ENCODE assay signal across 20 cellular contexts in the genomic region with DNA sequence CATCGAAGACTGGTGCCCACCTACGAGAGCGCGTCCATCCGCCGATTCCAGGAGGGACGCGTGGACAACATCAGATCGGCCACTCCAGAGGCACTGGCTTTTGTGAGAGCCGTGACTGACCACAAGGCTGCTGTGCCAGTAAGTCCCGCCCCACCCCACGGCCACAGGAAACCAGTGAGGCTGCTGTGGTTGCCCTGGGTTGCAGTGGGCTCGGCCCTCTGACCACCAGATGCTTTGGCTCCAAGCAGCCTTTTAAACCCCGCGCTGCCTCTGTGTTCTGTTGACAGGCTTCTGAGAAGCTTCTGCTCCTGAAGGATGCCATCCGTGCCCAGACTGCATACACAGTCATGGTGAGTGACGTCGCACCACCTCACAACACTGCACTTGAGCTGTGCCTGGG. TPM values are rescaled to one million over a fixed set of nuclear protein-coding genes. Genes with fewer than 3 reads are reported as not detected.
DNase-seq lines count a peak whose midpoint lies in the region; ATAC-seq and TF ChIP-seq lines count a peak whose summit lies in the region.
"Had no signal": no experiment of that assay in that cellular context is flagged by ENCODE, and none has a peak within 500 bp of the region (broad histone marks: within the 10 kb centered on the region; RNA-seq: fewer than 3 reads in every experiment).

No MANE protein-coding gene starts in this region.

- no peak overlapping the region for H3K4me3 Mint-ChIP-seq in activated CD8-positive, alpha-beta memory T cell treated with anti-CD3 and anti-CD28 coated beads, Interleukin-2, amount 10 ng/mL, durations not matched to agents 7 days and 5 days
- H3K4me3 Mint-ChIP-seq in MCF 10A (ENCODE audit: unreplicated experiment) = no peak overlapping the region
- H3K4me3 Mint-ChIP-seq: IgD-negative memory B cell had no signal

- no peak for ATAC-seq in activated CD8-positive, alpha-beta memory T cell treated with anti-CD3 and anti-CD28 coated beads, Interleukin-2, amount 10 ng/mL, durations not matched to agents 7 days and 5 days

- TF ChIP-seq POLR2A in vagina (IDR thresholded peaks at IDR 0.05) = no peak

- H3K4me1 Mint-ChIP-seq in activated CD8-positive, alpha-beta memory T cell treated with anti-CD3 and anti-CD28 coated beads, Interleukin-2, amount 10 ng/mL, durations not matched to agents 7 days and 5 days = peaks cover 5% of the 10 kb centered on the region
- peaks cover 6% of the 10 kb centered on the region for H3K4me1 Mint-ChIP-seq in MCF 10A (ENCODE audit: insufficient read depth, unreplicated experiment)

- TF ChIP-seq CTCF in vagina (IDR thresholded peaks at IDR 0.05) (no peak), MCF 10A (IDR thresholded peaks at IDR 0.05; ENCODE audit: unreplicated experiment) (no peak)

- H3K36me3 Mint-ChIP-seq in activated CD8-positive, alpha-beta memory T cell treated with anti-CD3 and anti-CD28 coated beads, Interleukin-2, amount 10 ng/mL, durations not matched to agents 7 days and 5 days = no peaks in the 10 kb centered on the region
- no peaks in the 10 kb centered on the region for H3K36me3 Mint-ChIP-seq in MCF 10A (ENCODE audit: insufficient read depth, unreplicated experiment)
- H3K36me3 Mint-ChIP-seq: IgD-negative memory B cell had no signal

- no TSS peak for BruUV-seq in MCF 10A (replicated peaks; lab: Mats Ljungman, UMichigan)

- H3K27ac Mint-ChIP-seq in activated CD8-positive, alpha-beta memory T cell treated with anti-CD3 and anti-CD28 coated beads, Interleukin-2, amount 10 ng/mL, durations not matched to agents 7 days and 5 days = no peak overlapping the region
- H3K27ac Mint-ChIP-seq in MCF 10A (ENCODE audit: low read depth, unreplicated experiment) = no peak overlapping the region
- H3K27ac Mint-ChIP-seq: IgD-negative memory B cell had no signal

- DNase-seq in activated CD8-positive, alpha-beta memory T cell treated with anti-CD3 and anti-CD28 coated beads, Interleukin-2, amount 10 ng/mL, durations not matched to agents 7 days and 5 days = peak; percentile 35
- DNase-seq in activated CD8-positive, alpha-beta memory T cell treated with anti-CD3 and anti-CD28 coated beads, Interleukin-2, amount 50 U/mL, for 48 hours = no peak
- peak; percentile 34 for DNase-seq in ecto neural progenitor cell (ENCODE audit: low spot score)
- DNase-seq in mesenteric fat pad (ENCODE audit: low spot score) = peak; percentile 76
- peak; percentile 85 to 89 for DNase-seq in vagina (ENCODE audit: extremely low spot score in 2 of 2)
- DNase-seq in activated naive CD4-positive, alpha-beta T cell treated with anti-CD3 and anti-CD28 coated beads, Interleukin-2, amount 50 U/mL, for 16 hours = no peak
- no peak for DNase-seq in MCF 10A (ENCODE audit: unreplicated experiment)
- DNase-seq in activated naive CD4-positive, alpha-beta T cell treated with Interleukin-2 at 50 U/mL for 16 hours = no peak
- DNase-seq: ACHN, C1 segment of cervical spinal cord, DMS53, GDM1, NCI-H187, NCI-H446 treated with DMSO at 0.1 percent for 48 hours, NCI-H526 treated with DMSO at 0.1 percent for 48 hours, Right ventricle myocardium superior had no signal

- no peaks in the 10 kb centered on the region for H3K27me3 ChIP-seq in vagina

- POLR2A ChIA-PET in MCF 10A (lab: Yijun Ruan, JAX) = no interaction called here

- no peak overlapping the region for H3K27ac ChIP-seq in vagina
- H3K27ac ChIP-seq: 22Rv1 had no signal

- CTCF ChIA-PET in activated CD8-positive, alpha-beta memory T cell treated with anti-CD3 and anti-CD28 coated beads, Interleukin-2, amount 10 ng/mL, durations not matched to agents 7 days and 5 days (lab: Charles Lee) = no interaction called here
- CTCF ChIA-PET in MCF 10A (lab: Yijun Ruan, JAX) = no interaction called here

- intact Hi-C loops in vagina (cut with DNase I) (no loop called here), MCF 10A (cut with micrococcal nuclease) (no loop called here)

- peaks cover 15% of the 10 kb centered on the region for H3K27me3 Mint-ChIP-seq in activated CD8-positive, alpha-beta memory T cell treated with anti-CD3 and anti-CD28 coated beads, Interleukin-2, amount 10 ng/mL, durations not matched to agents 7 days and 5 days
- H3K27me3 Mint-ChIP-seq in MCF 10A (ENCODE audit: insufficient read depth, unreplicated experiment) = no peaks in the 10 kb centered on the region

- H3K9me3 ChIP-seq in vagina = no peaks in the 10 kb centered on the region

- peaks cover 10% of the 10 kb centered on the region for H3K9me3 Mint-ChIP-seq in activated CD8-positive, alpha-beta memory T cell treated with anti-CD3 and anti-CD28 coated beads, Interleukin-2, amount 10 ng/mL, durations not matched to agents 7 days and 5 days (ENCODE audit: low read depth)
- peaks cover 10% of the 10 kb centered on the region for H3K9me3 Mint-ChIP-seq in MCF 10A (ENCODE audit: unreplicated experiment)

- no peaks in the 10 kb centered on the region for H3K36me3 ChIP-seq in vagina

- no peak overlapping the region for H3K4me3 ChIP-seq in vagina

- H3K4me1 ChIP-seq in vagina = no peaks in the 10 kb centered on the region

RNA-seq across cellular contexts. Expression of gene C10orf53, which starts 24.4 kb away (rescaled TPM):
- not detected for total RNA-seq in activated CD8-positive, alpha-beta memory T cell treated with anti-CD3 and anti-CD28 coated beads, Interleukin-2, amount 10 ng/mL, durations not matched to agents 7 days and 5 days
- total RNA-seq in mesenteric fat pad (not detected), vagina (not detected), MCF 10A (2022) (not detected in 2 replicates)
- total RNA-seq: H1, Right ventricle myocardium superior, SK-MEL-5 had no signal

RNA-seq across cellular contexts. Expression of gene CHAT, which starts 41.3 kb away (rescaled TPM):
- not detected for total RNA-seq in activated CD8-positive, alpha-beta memory T cell treated with anti-CD3 and anti-CD28 coated beads, Interleukin-2, amount 10 ng/mL, durations not matched to agents 7 days and 5 days
- total RNA-seq in mesenteric fat pad (not detected), vagina (not detected), MCF 10A (2022) (not detected in 2 replicates)
- total RNA-seq: H1, Right ventricle myocardium superior, SK-MEL-5 had no signal

RNA-seq across cellular contexts. Expression of gene SLC18A3, which starts 45.0 kb away (rescaled TPM):
- total RNA-seq in activated CD8-positive, alpha-beta memory T cell treated with anti-CD3 and anti-CD28 coated beads, Interleukin-2, amount 10 ng/mL, durations not matched to agents 7 days and 5 days = not detected
- total RNA-seq in mesenteric fat pad = not detected
- 0.49 TPM for total RNA-seq in vagina
- total RNA-seq in MCF 10A (2022) = not detected in 2 replicates
- total RNA-seq: H1, Right ventricle myocardium superior, SK-MEL-5 had no signal

Comparison
In these comparisons a context has a peak if more than half of its experiments do, and no peak if none do; other contexts are left out.
1. DNase-seq: peak in activated CD8-positive, alpha-beta memory T cell treated with anti-CD3 and anti-CD28 coated beads, Interleukin-2, amount 10 ng/mL, durations not matched to agents 7 days and 5 days (single experiment), ecto neural progenitor cell (single experiment), mesenteric fat pad (single experiment) and vagina (2 of 2); none in activated CD8-positive, alpha-beta memory T cell treated with anti-CD3 and anti-CD28 coated beads, Interleukin-2, amount 50 U/mL, for 48 hours (single experiment), activated naive CD4-positive, alpha-beta T cell treated with anti-CD3 and anti-CD28 coated beads, Interleukin-2, amount 50 U/mL, for 16 hours (single experiment), MCF 10A (single experiment) and activated naive CD4-positive, alpha-beta T cell treated with Interleukin-2 at 50 U/mL for 16 hours (single experiment).